Comparison of ENCODE assay signal across 8 cellular contexts in genomic region chrX:17377795-17378194, GRCh38. TPM values are rescaled to one million over a fixed set of nuclear protein-coding genes. Genes with fewer than 3 reads are reported as not detected.
DNase-seq lines count a peak whose midpoint lies in the region; ATAC-seq and TF ChIP-seq lines count a peak whose summit lies in the region.

No MANE protein-coding gene starts in this region.

- 24 to 46% methylated on average over 8 to 9 of the region's 9 CpGs for WGBS in lower leg skin, 2 donors

- ATAC-seq in WTC11 (no peak), foreskin keratinocyte (peak; percentile 15)

- H3K27ac ChIP-seq in foreskin keratinocyte: peak overlapping the region; percentile 97

- peaks cover 27% of the 10 kb centered on the region for H3K9me3 Mint-ChIP-seq in WTC11

- H3K4me1 Mint-ChIP-seq in WTC11: peaks cover 21% of the 10 kb centered on the region

- peaks cover 30% of the 10 kb centered on the region for H3K4me1 ChIP-seq in foreskin keratinocyte

- POLR2A ChIA-PET in WTC11 (lab: Charles Lee): interaction anchor here (0.6 kb wide), 1 partner anchor 1974 kb away, joined by 5 read pairs; no protein-coding TSS in a partner anchor

- H3K4me3 Mint-ChIP-seq in WTC11: peak overlapping the region; percentile 67

- intact Hi-C loops in lower leg skin (cut with DNase I; ENCODE audit: low total_unique reads): no loop called here

- no peak for TF ChIP-seq POLR2A in lower leg skin (IDR thresholded peaks at IDR 0.05)

- CTCF ChIA-PET in WTC11 (lab: Charles Lee): interaction anchor here (0.6 to 1.2 kb wide), 2 partner anchors 135 to 144 kb away, joined by 3 to 4 read pairs; no protein-coding TSS in a partner anchor

- H3K4me3 ChIP-seq in lower leg skin (ENCODE audit: low read depth, poor library complexity, severe bottlenecking): no peak overlapping the region

- H3K27me3 Mint-ChIP-seq in WTC11 (ENCODE audit: low read depth): peaks cover 39% of the 10 kb centered on the region

- peaks cover 22% of the 10 kb centered on the region for H3K36me3 Mint-ChIP-seq in WTC11

- H3K27me3 ChIP-seq in foreskin keratinocyte: no peaks in the 10 kb centered on the region

- TF ChIP-seq CTCF in WTC11 (IDR thresholded peaks at IDR 0.05) (no peak), foreskin keratinocyte (conservative IDR thresholded peaks at IDR 0.05) (no peak), lower leg skin (IDR thresholded peaks at IDR 0.05) (no peak)

- no peak overlapping the region for H3K27ac Mint-ChIP-seq in WTC11

- peak; percentile 29 for DNase-seq in NCI-H345 treated with DMSO at 0.1 percent for 48 hours (lab: John Stamatoyannopoulos, UW; ENCODE audit: unreplicated experiment)
- DNase-seq in NCI-H345 (lab: John Stamatoyannopoulos, UW): no peak
- DNase-seq in WTC11 (ENCODE audit: low spot score): no peak
- DNase-seq in foreskin keratinocyte: peak in 1 of 2 donors; percentile 56
- DNase-seq in stimulated activated CD4-positive, alpha-beta T cell treated with anti-CD3 and anti-CD28 coated beads, Interleukin-4, amount 100 ng/mL, for 24 hours: peak; percentile 16
- DNase-seq in activated gamma-delta T cell treated with Interleukin-2 at 50 U/mL for 16 hours: no peak
- DNase-seq in lower leg skin (ENCODE audit: low spot score in 2 of 2): no peak
- DNase-seq in activated CD4-positive, CD25-positive, alpha-beta regulatory T cell (lab: John Stamatoyannopoulos, UW): no peak

TF ChIP-seq in WTC11, 78 proteins besides CTCF, POLR2A, EP300 and RAD21:
- TF ChIP-seq SOX15 (CRISPR knock-in tag; IDR thresholded peaks at IDR 0.05) (no peak), TP53 (CRISPR knock-in tag; IDR thresholded peaks at IDR 0.05) (no peak), USF2 (CRISPR knock-in tag; IDR thresholded peaks at IDR 0.05) (no peak)
- TF ChIP-seq, protein P1, sequence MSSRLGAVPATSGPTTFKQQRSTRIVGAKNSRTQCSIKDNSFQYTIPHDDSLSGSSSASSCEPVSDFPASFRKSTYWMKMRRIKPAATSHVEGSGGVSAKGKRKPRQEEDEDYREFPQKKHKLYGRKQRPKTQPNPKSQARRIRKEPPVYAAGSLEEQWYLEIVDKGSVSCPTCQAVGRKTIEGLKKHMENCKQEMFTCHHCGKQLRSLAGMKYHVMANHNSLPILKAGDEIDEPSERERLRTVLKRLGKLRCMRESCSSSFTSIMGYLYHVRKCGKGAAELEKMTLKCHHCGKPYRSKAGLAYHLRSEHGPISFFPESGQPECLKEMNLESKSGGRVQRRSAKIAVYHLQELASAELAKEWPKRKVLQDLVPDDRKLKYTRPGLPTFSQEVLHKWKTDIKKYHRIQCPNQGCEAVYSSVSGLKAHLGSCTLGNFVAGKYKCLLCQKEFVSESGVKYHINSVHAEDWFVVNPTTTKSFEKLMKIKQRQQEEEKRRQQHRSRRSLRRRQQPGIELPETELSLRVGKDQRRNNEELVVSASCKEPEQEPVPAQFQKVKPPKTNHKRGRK (CRISPR knock-in tag; IDR thresholded peaks at IDR 0.05; ENCODE audit: borderline replicate concordance): no peak
- TF ChIP-seq, protein P2, sequence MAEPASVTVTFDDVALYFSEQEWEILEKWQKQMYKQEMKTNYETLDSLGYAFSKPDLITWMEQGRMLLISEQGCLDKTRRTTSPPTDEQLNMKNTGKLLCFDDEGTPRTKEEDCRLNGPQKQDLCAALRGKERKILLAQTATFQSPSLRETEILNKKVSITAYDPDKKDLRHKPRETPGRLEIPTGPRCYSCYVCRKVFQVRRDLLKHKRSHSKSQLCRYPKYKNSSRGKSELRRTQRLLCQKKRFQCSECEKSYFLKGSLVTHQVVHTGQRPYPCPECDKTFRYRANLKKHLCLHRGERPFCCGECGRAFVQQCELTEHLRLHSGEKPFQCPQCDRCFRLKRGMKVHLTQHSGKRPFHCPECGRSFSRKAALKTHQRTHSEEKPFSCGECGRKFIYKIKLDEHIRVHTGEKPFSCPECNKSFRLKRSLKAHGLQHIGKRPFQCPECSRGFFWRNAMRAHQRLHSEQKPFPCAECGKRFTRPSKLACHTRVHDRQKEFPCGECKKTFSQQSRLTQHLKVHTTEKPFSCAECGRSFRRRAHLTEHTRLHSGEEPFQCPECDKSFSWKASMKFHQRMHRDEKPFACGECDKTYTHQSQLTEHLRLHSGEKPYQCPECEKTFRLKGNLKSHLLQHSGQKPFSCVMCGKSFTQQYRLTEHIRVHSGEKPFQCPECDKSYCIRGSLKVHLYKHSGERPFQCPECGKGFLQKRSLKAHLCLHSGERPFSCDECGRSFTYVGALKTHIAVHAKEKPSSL (CRISPR knock-in tag; conservative IDR thresholded peaks at IDR 0.05): no peak
- TF ChIP-seq, protein P3, sequence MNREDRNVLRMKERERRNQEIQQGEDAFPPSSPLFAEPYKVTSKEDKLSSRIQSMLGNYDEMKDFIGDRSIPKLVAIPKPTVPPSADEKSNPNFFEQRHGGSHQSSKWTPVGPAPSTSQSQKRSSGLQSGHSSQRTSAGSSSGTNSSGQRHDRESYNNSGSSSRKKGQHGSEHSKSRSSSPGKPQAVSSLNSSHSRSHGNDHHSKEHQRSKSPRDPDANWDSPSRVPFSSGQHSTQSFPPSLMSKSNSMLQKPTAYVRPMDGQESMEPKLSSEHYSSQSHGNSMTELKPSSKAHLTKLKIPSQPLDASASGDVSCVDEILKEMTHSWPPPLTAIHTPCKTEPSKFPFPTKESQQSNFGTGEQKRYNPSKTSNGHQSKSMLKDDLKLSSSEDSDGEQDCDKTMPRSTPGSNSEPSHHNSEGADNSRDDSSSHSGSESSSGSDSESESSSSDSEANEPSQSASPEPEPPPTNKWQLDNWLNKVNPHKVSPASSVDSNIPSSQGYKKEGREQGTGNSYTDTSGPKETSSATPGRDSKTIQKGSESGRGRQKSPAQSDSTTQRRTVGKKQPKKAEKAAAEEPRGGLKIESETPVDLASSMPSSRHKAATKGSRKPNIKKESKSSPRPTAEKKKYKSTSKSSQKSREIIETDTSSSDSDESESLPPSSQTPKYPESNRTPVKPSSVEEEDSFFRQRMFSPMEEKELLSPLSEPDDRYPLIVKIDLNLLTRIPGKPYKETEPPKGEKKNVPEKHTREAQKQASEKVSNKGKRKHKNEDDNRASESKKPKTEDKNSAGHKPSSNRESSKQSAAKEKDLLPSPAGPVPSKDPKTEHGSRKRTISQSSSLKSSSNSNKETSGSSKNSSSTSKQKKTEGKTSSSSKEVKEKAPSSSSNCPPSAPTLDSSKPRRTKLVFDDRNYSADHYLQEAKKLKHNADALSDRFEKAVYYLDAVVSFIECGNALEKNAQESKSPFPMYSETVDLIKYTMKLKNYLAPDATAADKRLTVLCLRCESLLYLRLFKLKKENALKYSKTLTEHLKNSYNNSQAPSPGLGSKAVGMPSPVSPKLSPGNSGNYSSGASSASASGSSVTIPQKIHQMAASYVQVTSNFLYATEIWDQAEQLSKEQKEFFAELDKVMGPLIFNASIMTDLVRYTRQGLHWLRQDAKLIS (CRISPR knock-in tag; IDR thresholded peaks at IDR 0.05; ENCODE audit: borderline replicate concordance): no peak

RNA-seq across cellular contexts. Expression of gene NHS, which starts 2.8 kb away (rescaled TPM):
- 4.5 to 5.8 TPM (median 5.6 TPM) in 3 replicates for total RNA-seq in WTC11 (2021)
- total RNA-seq in foreskin keratinocyte: 10.1 and 11.9 TPM in 2 replicates
- polyA plus RNA-seq in foreskin keratinocyte: 1.4 and 1.6 TPM in 2 replicates
- total RNA-seq in lower leg skin: 1 to 10 TPM; 2.4 to 5.4 (median 4.0) TPM

Comparison
In these comparisons a context has a peak if more than half of its experiments do, and no peak if none do; other contexts are left out.
1. DNase-seq: peak in NCI-H345 treated with DMSO at 0.1 percent for 48 hours (single experiment) and stimulated activated CD4-positive, alpha-beta T cell treated with anti-CD3 and anti-CD28 coated beads, Interleukin-4, amount 100 ng/mL, for 24 hours (single experiment); none in NCI-H345 (single experiment), WTC11 (single experiment), activated gamma-delta T cell treated with Interleukin-2 at 50 U/mL for 16 hours (single experiment), lower leg skin (0 of 2) and activated CD4-positive, CD25-positive, alpha-beta regulatory T cell (0 of 4).